In the genomic region with DNA sequence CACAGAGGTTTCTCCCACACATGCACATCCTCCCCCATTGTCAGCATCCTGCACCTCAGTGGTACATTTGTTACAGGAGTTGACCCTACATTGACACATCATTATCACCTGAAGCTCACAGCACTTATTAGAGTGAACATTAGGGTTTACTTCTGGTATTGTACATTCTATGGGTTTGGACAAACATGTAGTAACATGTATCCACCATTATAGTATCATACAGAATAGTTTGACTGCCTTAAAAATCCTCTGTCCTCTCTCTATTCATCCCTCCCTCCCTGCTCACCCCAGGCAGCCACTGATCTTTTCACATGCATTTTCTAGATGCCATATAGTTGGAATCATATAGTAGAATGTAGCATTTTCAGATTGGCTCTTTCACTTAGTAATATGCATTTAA, we compare ENCODE assay signal across 9 cellular contexts. TPM values are rescaled to one million over a fixed set of nuclear protein-coding genes. Genes with fewer than 3 reads are reported as not detected.
"Had no signal": no experiment of that assay in that cellular context is flagged by ENCODE, and none has a peak within 500 bp of the region (broad histone marks: within the 10 kb centered on the region; RNA-seq: fewer than 3 reads in every experiment).

No MANE protein-coding gene starts in this region.

- H3K4me3 Mint-ChIP-seq: HFFc6 had no signal

- H3K36me3 ChIP-seq: HAP-1 had no signal

- H3K27ac Mint-ChIP-seq: HFFc6 had no signal

- ATAC-seq: HCT116, K562 had no signal

- DNase-seq: GM23248, GOT3, H7, HFFc6, IMR-90 had no signal

- H2AFZ ChIP-seq: GM23248 had no signal

- H3K27ac ChIP-seq: GM23248, HL-60 had no signal

- FAIRE-seq: K562 had no signal

- H3K9ac ChIP-seq: GM23248 had no signal

- H3K9me3 ChIP-seq: HAP-1 had no signal

- H3K4me3 ChIP-seq: GM23248, HAP-1, K562 had no signal

RNA-seq across cellular contexts. Expression of a gene that starts 53.5 kb away (rescaled TPM):
- total RNA-seq: GM23248, HFFc6, IMR-90, K562 had no signal
- polyA plus RNA-seq: GM23248, IMR-90, K562 had no signal
